In the genomic region with DNA sequence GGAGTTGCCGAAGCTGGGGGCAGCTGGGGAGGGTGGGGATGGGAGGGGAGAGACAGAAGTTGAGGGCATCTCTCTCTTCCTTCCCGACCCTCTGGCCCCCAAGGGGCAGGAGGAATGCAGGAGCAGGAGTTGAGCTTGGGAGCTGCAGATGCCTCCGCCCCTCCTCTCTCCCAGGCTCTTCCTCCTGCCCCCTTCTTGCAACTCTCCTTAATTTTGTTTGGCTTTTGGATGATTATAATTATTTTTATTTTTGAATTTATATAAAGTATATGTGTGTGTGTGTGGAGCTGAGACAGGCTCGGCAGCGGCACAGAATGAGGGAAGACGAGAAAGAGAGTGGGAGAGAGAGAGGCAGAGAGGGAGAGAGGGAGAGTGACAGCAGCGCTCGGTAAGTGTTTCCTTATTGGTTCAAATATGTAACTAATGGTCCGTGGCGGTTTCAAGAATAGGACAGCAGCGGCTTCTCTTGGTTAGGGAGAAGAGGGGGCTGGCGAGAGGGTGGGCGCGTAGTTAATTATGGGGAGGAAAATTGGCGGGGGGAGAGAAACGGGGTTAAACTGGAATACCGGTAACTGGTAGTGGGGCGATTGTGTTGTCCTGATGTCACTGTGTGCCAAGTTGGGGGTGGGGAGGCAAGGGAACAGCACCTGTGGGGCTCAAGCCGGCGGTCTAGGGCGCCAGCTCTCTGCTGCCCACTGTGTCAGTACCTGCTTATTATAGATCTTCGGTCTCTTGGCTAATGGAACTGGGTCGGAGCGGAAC, we compare ENCODE assay signal across 1 cellular context.
TF ChIP-seq lines count a peak whose summit lies in the region.

No MANE protein-coding gene starts in this region.

TF ChIP-seq in HCT116, 20 proteins besides CTCF, POLR2A, EP300 and RAD21:
- TF ChIP-seq SIN3A (IDR thresholded peaks at IDR 0.05; ENCODE audit: low read depth) (no peak), EGR1 (IDR thresholded peaks at IDR 0.05; ENCODE audit: low read depth) (no peak), YY1 (IDR thresholded peaks at IDR 0.05; ENCODE audit: extremely low read depth, insufficient replicate concordance, low read depth, low read length) (no peak), ZFX (IDR thresholded peaks at IDR 0.05) (no peak)
- TF ChIP-seq, protein P1, sequence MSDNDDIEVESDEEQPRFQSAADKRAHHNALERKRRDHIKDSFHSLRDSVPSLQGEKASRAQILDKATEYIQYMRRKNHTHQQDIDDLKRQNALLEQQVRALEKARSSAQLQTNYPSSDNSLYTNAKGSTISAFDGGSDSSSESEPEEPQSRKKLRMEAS (IDR thresholded peaks at IDR 0.05) = no peak
